In the genomic region with DNA sequence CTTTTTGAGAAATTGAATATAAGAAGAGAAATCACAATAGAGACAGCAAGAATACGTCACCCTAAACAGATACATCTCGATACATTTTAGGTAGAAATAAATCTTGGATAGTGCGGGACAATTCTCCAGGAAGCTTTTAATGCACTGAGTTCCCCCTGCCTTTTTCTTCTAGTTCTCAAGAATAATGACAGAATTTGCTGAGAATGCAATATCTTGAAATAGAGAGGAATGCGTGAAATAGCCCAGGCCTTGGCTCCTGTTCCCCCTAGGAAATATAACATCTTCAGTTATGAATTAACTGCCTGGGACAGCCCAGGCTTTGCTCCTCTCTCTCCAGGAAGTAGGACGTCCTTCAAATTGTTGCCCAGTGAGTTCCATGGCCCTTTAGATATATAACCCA, we compare ENCODE assay signal across 27 cellular contexts. TPM values are rescaled to one million over a fixed set of nuclear protein-coding genes. Genes with fewer than 3 reads are reported as not detected.
A peak's percentile ranks its signal among the peaks of the same experiment; 100 is the strongest.
DNase-seq lines count a peak whose midpoint lies in the region; ATAC-seq, FAIRE-seq and TF ChIP-seq lines count a peak whose summit lies in the region.
"Had no signal": no experiment of that assay in that cellular context is flagged by ENCODE, and none has a peak within 500 bp of the region (broad histone marks: within the 10 kb centered on the region; RNA-seq: fewer than 3 reads in every experiment).

No MANE protein-coding gene starts in this region.

- FAIRE-seq in A549 (lab: Jason Lieb, UNC) (no peak), K562 (lab: Jason Lieb, UNC) (no peak)
- FAIRE-seq: GM12878, GM12892, GM18507 had no signal

- H3K4me3 ChIP-seq in A549 (no peak overlapping the region), K562 (no peak overlapping the region)
- H3K4me3 ChIP-seq: BLaER1, GM12878 had no signal

- H3K9me1 ChIP-seq in K562 (ENCODE audit: control insufficient read depth, insufficient read depth, low read length): no peaks in the 10 kb centered on the region

- H2AFZ ChIP-seq in K562 (ENCODE audit: low read depth, low read length): no peak overlapping the region

- H3K27me3 ChIP-seq in K562 (ENCODE audit: control insufficient read depth in 2 of 2, insufficient read depth in 2 of 2, low read length in 2 of 2): no peaks in the 10 kb centered on the region
- H3K27me3 ChIP-seq: BE2C, BLaER1 had no signal

- TF ChIP-seq EP300 in A549 (IDR thresholded peaks at IDR 0.05): no peak
- no peak for TF ChIP-seq EP300 in K562 (IDR thresholded peaks at IDR 0.05; ENCODE audit: low read length)

- DNase-seq in DMS53 (lab: John Stamatoyannopoulos, UW): peak; percentile 23
- DNase-seq in DMS53 treated with DMSO at 0.1 percent for 48 hours (lab: John Stamatoyannopoulos, UW; ENCODE audit: unreplicated experiment): no peak
- DNase-seq in A549 (ENCODE audit: low read depth in 1 of 2, low spot score in 1 of 2): no peak
- DNase-seq in K562 (ENCODE audit: extremely low read depth in 1 of 4, low spot score in 3 of 4): no peak
- DNase-seq in head of caudate nucleus: no peak
- DNase-seq: ACHN; BE2C; C1 segment of cervical spinal cord; CD4-positive, CD25-positive, alpha-beta regulatory T cell; CD8-positive, alpha-beta memory T cell; COR-L47; DMS 273 treated with DMSO at 0.1 percent for 48 hours; DMS153; DMS79; DND-41; EL; GDM1 had no signal

- H3K4me2 ChIP-seq in A549 (no peak overlapping the region), K562 (ENCODE audit: insufficient read depth, low read length) (no peak overlapping the region)
- H3K4me2 ChIP-seq: BLaER1 had no signal

- TF ChIP-seq CTCF in A549 (IDR thresholded peaks at IDR 0.05): no peak
- TF ChIP-seq CTCF in K562 (IDR thresholded peaks at IDR 0.05 in 2 of 3, conservative IDR thresholded peaks at IDR 0.05 in 1 of 3; ENCODE audit: insufficient read depth in 2 of 3, low read depth in 1 of 3, low read length in 3 of 3): no peak

- H3K4me1 ChIP-seq in A549 (no peaks in the 10 kb centered on the region), K562 (replicated peaks in 1 of 2; ENCODE audit: control insufficient read depth in 2 of 2, insufficient read depth in 2 of 2, low read length in 2 of 2) (no peaks in the 10 kb centered on the region)
- H3K4me1 ChIP-seq: BLaER1 had no signal

- no peak overlapping the region for H3K9ac ChIP-seq in K562 (ENCODE audit: insufficient read depth in 1 of 2, low read depth in 2 of 2, low read length in 2 of 2)
- H3K9ac ChIP-seq: BLaER1 had no signal

- TF ChIP-seq POLR2A in A549 (IDR thresholded peaks at IDR 0.05; ENCODE audit: low read length) (no peak), K562 (conservative IDR thresholded peaks at IDR 0.05) (no peak)

- BruUV-seq in K562 (replicated peaks; lab: Mats Ljungman, UMichigan): no TSS peak

- WGBS in A549 (ENCODE audit: missing lambda C conversion rate): 30% methylated on average over 5 of the region's 5 CpGs
- WGBS in K562 (ENCODE audit: insufficient coverage, low coverage, missing lambda C conversion rate): 0% methylated on average over 5 of the region's 5 CpGs

- intact Hi-C loops in K562 (cut with micrococcal nuclease) (no loop called here), head of caudate nucleus (cut with DNase I) (no loop called here)

- TF ChIP-seq RAD21 in A549 (conservative IDR thresholded peaks at IDR 0.05 in 1 of 2, IDR thresholded peaks at IDR 0.05 in 1 of 2) (no peak), K562 (CRISPR knock-in tag; conservative IDR thresholded peaks at IDR 0.05 in 1 of 2, IDR thresholded peaks at IDR 0.05 in 1 of 2) (no peak)

- no peaks in the 10 kb centered on the region for H4K20me1 ChIP-seq in K562 (replicated peaks; ENCODE audit: control insufficient read depth, insufficient read depth, low read length)
- H4K20me1 ChIP-seq: BLaER1 had no signal

- ATAC-seq in A549: no peak
- no peak for ATAC-seq in K562
- ATAC-seq: GM12878 had no signal

- no peaks in the 10 kb centered on the region; the same call in 2 of the 3 replicates for H3K9me3 ChIP-seq in A549
- H3K9me3 ChIP-seq in K562 (replicated peaks; ENCODE audit: control insufficient read depth, insufficient read depth, low read depth, low read length): no peaks in the 10 kb centered on the region; the same call in 1 of the 2 replicates
- H3K9me3 ChIP-seq: BE2C, BLaER1 had no signal

- H3K27ac ChIP-seq in A549 (no peak overlapping the region), K562 (ENCODE audit: extremely low read depth, low read depth, low read length) (no peak overlapping the region)
- H3K27ac ChIP-seq: 22Rv1, BLaER1 had no signal

- POLR2A ChIA-PET in A549 (lab: Yijun Ruan, JAX) (no interaction called here), K562 (lab: Yijun Ruan, JAX) (no interaction called here)

- in situ Hi-C loops in K562 (cut with MboI): no loop called here

- no peaks in the 10 kb centered on the region for H3K79me2 ChIP-seq in K562 (ENCODE audit: control insufficient read depth, insufficient read depth, low read length)

- H3K36me3 ChIP-seq in K562 (ENCODE audit: control insufficient read depth, insufficient read depth, low read length): no peaks in the 10 kb centered on the region
- H3K36me3 ChIP-seq: BE2C, BLaER1 had no signal

- CTCF ChIA-PET in A549 (lab: Yijun Ruan, JAX): no interaction called here
- CTCF ChIA-PET in K562 (lab: Yijun Ruan, JAX; ENCODE audit: low intra/inter-chr PET ratio): no interaction called here

TF ChIP-seq in A549, 52 proteins besides CTCF, POLR2A, EP300 and RAD21:
- TF ChIP-seq, protein P1, sequence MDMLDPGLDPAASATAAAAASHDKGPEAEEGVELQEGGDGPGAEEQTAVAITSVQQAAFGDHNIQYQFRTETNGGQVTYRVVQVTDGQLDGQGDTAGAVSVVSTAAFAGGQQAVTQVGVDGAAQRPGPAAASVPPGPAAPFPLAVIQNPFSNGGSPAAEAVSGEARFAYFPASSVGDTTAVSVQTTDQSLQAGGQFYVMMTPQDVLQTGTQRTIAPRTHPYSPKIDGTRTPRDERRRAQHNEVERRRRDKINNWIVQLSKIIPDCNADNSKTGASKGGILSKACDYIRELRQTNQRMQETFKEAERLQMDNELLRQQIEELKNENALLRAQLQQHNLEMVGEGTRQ (IDR thresholded peaks at IDR 0.05): no peak
- TF ChIP-seq CHD4 (IDR thresholded peaks at IDR 0.05; ENCODE audit: borderline replicate concordance) (no peak), MAFK (IDR thresholded peaks at IDR 0.05; ENCODE audit: partially characterized antibody) (peak; percentile 77)

TF ChIP-seq in K562, 482 proteins besides CTCF, POLR2A, EP300 and RAD21 (continues in another document):
- TF ChIP-seq MAFG (tag; conservative IDR thresholded peaks at IDR 0.05) (0 out of 2 replicates have a peak, but pooled peaks have one; percentile 9), ZNF184 (CRISPR knock-in tag; IDR thresholded peaks at IDR 0.05) (no peak), POLR2H (tag; IDR thresholded peaks at IDR 0.05; ENCODE audit: low read depth) (no peak), PTBP1 (IDR thresholded peaks at IDR 0.05; ENCODE audit: low read depth, low read length) (no peak)
- TF ChIP-seq, protein P2, sequence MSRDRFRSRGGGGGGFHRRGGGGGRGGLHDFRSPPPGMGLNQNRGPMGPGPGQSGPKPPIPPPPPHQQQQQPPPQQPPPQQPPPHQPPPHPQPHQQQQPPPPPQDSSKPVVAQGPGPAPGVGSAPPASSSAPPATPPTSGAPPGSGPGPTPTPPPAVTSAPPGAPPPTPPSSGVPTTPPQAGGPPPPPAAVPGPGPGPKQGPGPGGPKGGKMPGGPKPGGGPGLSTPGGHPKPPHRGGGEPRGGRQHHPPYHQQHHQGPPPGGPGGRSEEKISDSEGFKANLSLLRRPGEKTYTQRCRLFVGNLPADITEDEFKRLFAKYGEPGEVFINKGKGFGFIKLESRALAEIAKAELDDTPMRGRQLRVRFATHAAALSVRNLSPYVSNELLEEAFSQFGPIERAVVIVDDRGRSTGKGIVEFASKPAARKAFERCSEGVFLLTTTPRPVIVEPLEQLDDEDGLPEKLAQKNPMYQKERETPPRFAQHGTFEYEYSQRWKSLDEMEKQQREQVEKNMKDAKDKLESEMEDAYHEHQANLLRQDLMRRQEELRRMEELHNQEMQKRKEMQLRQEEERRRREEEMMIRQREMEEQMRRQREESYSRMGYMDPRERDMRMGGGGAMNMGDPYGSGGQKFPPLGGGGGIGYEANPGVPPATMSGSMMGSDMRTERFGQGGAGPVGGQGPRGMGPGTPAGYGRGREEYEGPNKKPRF (IDR thresholded peaks at IDR 0.05; ENCODE audit: low read depth, low read length): no peak

RNA-seq across cellular contexts. Expression of a gene that starts 7.6 kb away (rescaled TPM):
- not detected in 2 replicates for polyA plus RNA-seq in A549 (2011; rRNA removed)
- polyA plus RNA-seq in A549 (2012; cell fraction: cytosol; rRNA removed): not detected in 2 replicates
- polyA plus RNA-seq in A549 (2012; cell fraction: nucleus; rRNA removed): not detected in 2 replicates
- polyA plus RNA-seq in A549 (2017; fragmentation: RNase III; extraction: RNeasy Plus Mini Kit Qiagen cat#74134 plus additional on column Dnase treatment): not detected in 3 replicates
- not detected in 2 replicates for polyA minus RNA-seq in A549 (2011; rRNA and poly(A)+ RNA removed)
- not detected in 2 replicates for total RNA-seq in K562 (2011; cell fraction: chromatin; rRNA removed; ENCODE audit: low replicate concordance)
- not detected in 2 replicates for total RNA-seq in K562 (2011; cell fraction: nucleolus; rRNA removed)
- not detected in 2 replicates for total RNA-seq in K562 (2011; cell fraction: nucleoplasm; rRNA removed)
- not detected in 2 replicates for total RNA-seq in K562 (2014; rRNA removed)
- not detected in 2 replicates for total RNA-seq in K562 (2014; rRNA removed; fragmentation: Illumina TruSeq; extraction: Trizol)
- total RNA-seq in K562 (2015; rRNA removed; fragmentation: Illumina TruSeq; extraction: Trizol): not detected in 2 replicates
- total RNA-seq in K562 (2021): not detected in 2 replicates
- not detected in 2 replicates for polyA plus RNA-seq in K562 (2011; rRNA removed)
- not detected in 2 replicates for polyA plus RNA-seq in K562 (2011; cell fraction: cytosol; rRNA removed)
- polyA plus RNA-seq in K562 (2011; cell fraction: nucleus; rRNA removed): not detected in 2 replicates
- not detected in 2 replicates for polyA plus RNA-seq in K562 (2012)
- polyA plus RNA-seq in K562 (2014; fragmentation: Illumina TruSeq; extraction: Trizol): not detected in 2 replicates
- polyA plus RNA-seq in K562 (2014; fragmentation: Nextera tagmentation; extraction: Ambion mirVana): not detected
- not detected in 2 replicates for polyA plus RNA-seq in K562 (2014; rRNA removed)
- not detected in 2 replicates for polyA minus RNA-seq in K562 (2011; rRNA and poly(A)+ RNA removed)
- polyA minus RNA-seq in K562 (2011; cell fraction: cytosol; rRNA and poly(A)+ RNA removed): not detected in 2 replicates
- polyA minus RNA-seq in K562 (2011; cell fraction: nucleus; rRNA and poly(A)+ RNA removed): not detected in 2 replicates
- total RNA-seq: A172; A673; CD4-positive, alpha-beta memory T cell; CD4-positive, CD25-positive, alpha-beta regulatory T cell; CD8-positive, alpha-beta memory T cell; G401 had no signal
- polyA plus RNA-seq: CD14-positive monocyte; CD4-positive, alpha-beta memory T cell; CD4-positive, CD25-positive, alpha-beta regulatory T cell; CD8-positive, alpha-beta memory T cell had no signal
